1 cellular context compared by ENCODE assay signal in genomic region chr19:1035998-1036621, GRCh38.
TF ChIP-seq lines count a peak whose summit lies in the region.

No MANE protein-coding gene starts in this region.

TF ChIP-seq in HCT116, 20 proteins besides CTCF, POLR2A, EP300 and RAD21:
- TF ChIP-seq POLR2AphosphoS5 (IDR thresholded peaks at IDR 0.05; ENCODE audit: low read depth, low read length) = no peak
- TF ChIP-seq EGR1 (IDR thresholded peaks at IDR 0.05; ENCODE audit: low read depth) = no peak
- TF ChIP-seq CBX3 (IDR thresholded peaks at IDR 0.05; ENCODE audit: low read depth) = no peak
- TF ChIP-seq CEBPB (IDR thresholded peaks at IDR 0.05; ENCODE audit: low read depth) = no peak
- TF ChIP-seq REST (IDR thresholded peaks at IDR 0.05; ENCODE audit: low read depth) = no peak
- no peak for TF ChIP-seq SIN3A (IDR thresholded peaks at IDR 0.05; ENCODE audit: low read depth)
- no peak for TF ChIP-seq YY1 (IDR thresholded peaks at IDR 0.05; ENCODE audit: extremely low read depth, insufficient replicate concordance, low read depth, low read length)
- TF ChIP-seq ELF1 (IDR thresholded peaks at IDR 0.05; ENCODE audit: borderline replicate concordance, low read depth) = no peak
- no peak for TF ChIP-seq EZH2phosphoT487 (IDR thresholded peaks at IDR 0.05; ENCODE audit: borderline replicate concordance)
- TF ChIP-seq SRF (IDR thresholded peaks at IDR 0.05; ENCODE audit: low read depth) = no peak
TF ChIP-seq in HCT116: peak in this region for 0.
